In the genomic region with DNA sequence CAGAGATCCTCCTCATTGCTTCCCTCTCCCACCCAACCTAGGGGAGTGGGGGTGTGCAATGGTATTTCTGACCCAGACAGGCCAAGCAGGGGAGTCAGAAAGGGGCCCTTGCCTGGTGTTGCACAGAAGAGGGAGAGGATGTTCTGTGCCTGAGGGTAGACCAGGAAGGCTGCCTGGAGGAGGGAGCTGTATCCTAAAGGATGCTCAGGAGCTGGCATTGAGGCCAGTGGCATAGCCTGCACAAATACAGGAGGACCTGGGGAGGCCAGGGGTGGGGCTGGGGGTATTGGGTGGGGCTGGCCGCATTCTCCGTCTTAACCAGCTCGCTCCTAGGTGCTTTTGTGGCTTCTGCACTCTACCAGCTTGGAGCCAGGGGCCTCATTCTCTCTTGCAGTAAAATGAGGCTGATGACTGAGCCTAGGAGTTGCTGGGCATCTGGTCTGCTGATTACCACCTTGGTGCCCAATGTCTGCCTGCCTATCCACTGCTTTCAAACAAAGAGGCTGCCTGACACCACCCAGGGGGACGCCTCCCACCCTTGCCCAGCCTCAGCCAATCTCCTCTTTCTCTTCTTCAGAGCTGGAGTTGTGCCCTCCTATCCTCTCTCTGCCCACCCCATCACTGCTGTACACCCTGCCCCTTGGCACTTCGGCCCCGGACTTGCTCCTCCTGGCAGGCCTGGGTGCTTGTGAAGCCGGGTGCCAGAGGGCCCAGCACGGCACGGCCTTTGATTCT, we compare ENCODE assay signal across 1 cellular context.
TF ChIP-seq lines count a peak whose summit lies in the region.

No MANE protein-coding gene starts in this region.

TF ChIP-seq in HEK293, 187 proteins besides CTCF, POLR2A, EP300 and RAD21 (continued from another document):
- TF ChIP-seq SP2 (tag by site-specific recombination; IDR thresholded peaks at IDR 0.05) = peak; percentile 52
